ENCODE assay signal across 36 cellular contexts in genomic region chr4:130035391-130035790, GRCh38.
"Had no signal": no experiment of that assay in that cellular context is flagged by ENCODE, and none has a peak within 500 bp of the region (broad histone marks: within the 10 kb centered on the region; RNA-seq: fewer than 3 reads in every experiment).

No MANE protein-coding gene starts in this region.

- H3K27me3 ChIP-seq: adrenal gland, body of pancreas, esophagus muscularis mucosa, gastrocnemius medialis, heart left ventricle had no signal

- H3K9me3 ChIP-seq: adrenal gland, body of pancreas, esophagus muscularis mucosa, gastrocnemius medialis, heart left ventricle had no signal

- DNase-seq: activated CD4-positive, alpha-beta memory T cell treated with anti-CD3 and anti-CD28 coated beads for 36 hours; activated CD4-positive, alpha-beta T cell treated with anti-CD3 and anti-CD28 coated beads for 36 hours; activated CD4-positive, alpha-beta T cell treated with anti-CD3 and anti-CD28 coated beads, Interleukin-2, amount 10 ng/mL, durations not matched to agents 24 days and 14 days; activated CD4-positive, CD25-positive, alpha-beta regulatory T cell; activated CD4-positive, CD25-positive, alpha-beta regulatory T cell treated with anti-CD3 and anti-CD28 coated beads, Interleukin-2, amount 50 U/mL, for 72 hours; activated CD8-positive, alpha-beta memory T cell treated with anti-CD3 and anti-CD28 coated beads, Interleukin-2, amount 10 ng/mL, durations not matched to agents 7 days and 5 days; activated CD8-positive, alpha-beta memory T cell treated with anti-CD3 and anti-CD28 coated beads, Interleukin-2, amount 50 U/mL, for 4 hours; activated CD8-positive, alpha-beta T cell treated with anti-CD3 and anti-CD28 coated beads, Interleukin-2, amount 10 ng/mL, durations not matched to agents 7 days and 5 days; activated gamma-delta T cell; activated naive CD4-positive, alpha-beta T cell; activated naive CD4-positive, alpha-beta T cell treated with anti-CD3 and anti-CD28 coated beads, Interleukin-2, amount 50 U/mL, for 16 hours; activated T-cell treated with anti-CD3 and anti-CD28 coated beads, Interleukin-2, amount 50 U/mL, for 1 hour; activated T-cell treated with anti-CD3 and anti-CD28 coated beads, Interleukin-2, amount 50 U/mL, for 48 hours; adrenal gland; amygdala; aorta; body of pancreas; central memory CD4-positive, alpha-beta T cell; dermis blood vessel endothelial cell; effector CD4-positive, alpha-beta T cell; effector memory CD8-positive, alpha-beta T cell; erythroblast; foreskin fibroblast; gastrocnemius medialis; glutamatergic neuron; heart left ventricle; T-helper 1 cell; T-helper 17 cell; T1000 had no signal

- H3K27me3 Mint-ChIP-seq: activated CD4-positive, alpha-beta memory T cell treated with anti-CD3 and anti-CD28 coated beads for 36 hours; activated CD4-positive, alpha-beta T cell treated with anti-CD3 and anti-CD28 coated beads for 36 hours; activated CD4-positive, alpha-beta T cell treated with anti-CD3 and anti-CD28 coated beads, Interleukin-2, amount 10 ng/mL, durations not matched to agents 24 days and 14 days; activated CD8-positive, alpha-beta memory T cell treated with anti-CD3 and anti-CD28 coated beads, Interleukin-2, amount 10 ng/mL, durations not matched to agents 7 days and 5 days; activated naive CD8-positive, alpha-beta T cell; effector memory CD8-positive, alpha-beta T cell; T-helper 17 cell had no signal

- H3K36me3 ChIP-seq: adrenal gland, cardiac muscle cell, esophagus muscularis mucosa, gastrocnemius medialis, heart left ventricle had no signal

- H3K4me1 Mint-ChIP-seq: activated CD4-positive, alpha-beta T cell treated with anti-CD3 and anti-CD28 coated beads for 36 hours; activated CD4-positive, alpha-beta T cell treated with anti-CD3 and anti-CD28 coated beads, Interleukin-2, amount 10 ng/mL, durations not matched to agents 24 days and 14 days; activated CD8-positive, alpha-beta memory T cell treated with anti-CD3 and anti-CD28 coated beads, Interleukin-2, amount 10 ng/mL, durations not matched to agents 7 days and 5 days; T-helper 17 cell had no signal

- H3K9me3 Mint-ChIP-seq: activated CD4-positive, alpha-beta T cell treated with anti-CD3 and anti-CD28 coated beads, Interleukin-2, amount 10 ng/mL, durations not matched to agents 24 days and 14 days; activated T-helper 1 cell treated with anti-CD3 and anti-CD28 coated beads, Interleukin-12 subunit alpha, Interleukin-12 subunit beta, Interleukin-2, Interleukin-4 antibody, amounts not matched to agents 30 ng/mL and 10 ng/mL and 1 ng/mL, durations not matched to agents 14 hours and 24 hours and 36 hours; T-helper 2 cell treated with Interferon-gamma antibody and Interleukin-4, amounts not matched to agents 5 μg/mL and 100 μg/mL, for 36 hours had no signal

- H3K4me3 ChIP-seq: adrenal gland, body of pancreas, cardiac muscle cell, coronary artery, esophagus muscularis mucosa, gastrocnemius medialis, heart left ventricle had no signal

- H3K27ac Mint-ChIP-seq: activated CD4-positive, alpha-beta memory T cell treated with anti-CD3 and anti-CD28 coated beads for 36 hours; activated CD4-positive, alpha-beta T cell treated with anti-CD3 and anti-CD28 coated beads for 36 hours; activated CD4-positive, alpha-beta T cell treated with anti-CD3 and anti-CD28 coated beads, Interleukin-2, amount 10 ng/mL, durations not matched to agents 24 days and 14 days; activated CD8-positive, alpha-beta memory T cell treated with anti-CD3 and anti-CD28 coated beads, Interleukin-2, amount 10 ng/mL, durations not matched to agents 7 days and 5 days; activated CD8-positive, alpha-beta T cell treated with anti-CD3 and anti-CD28 coated beads, Interleukin-2, amount 10 ng/mL, durations not matched to agents 7 days and 5 days; activated naive CD8-positive, alpha-beta T cell; activated T-helper 1 cell treated with anti-CD3 and anti-CD28 coated beads, Interleukin-12 subunit alpha, Interleukin-12 subunit beta, Interleukin-2, Interleukin-4 antibody, amounts not matched to agents 30 ng/mL and 10 ng/mL and 1 ng/mL, durations not matched to agents 14 hours and 24 hours and 36 hours; activated T-helper 2 cell treated with anti-CD3 and anti-CD28 coated beads, Interferon-gamma antibody, Interleukin-2, Interleukin-4, amounts not matched to agents 10 μg/mL and 5 μg/mL and 100 μg/mL, durations not matched to agents 14 hours and 24 hours and 36 hours; effector memory CD8-positive, alpha-beta T cell; T-helper 17 cell; T-helper 2 cell treated with Interferon-gamma antibody and Interleukin-4, amounts not matched to agents 5 μg/mL and 100 μg/mL, for 36 hours had no signal

- H3K27ac ChIP-seq: adrenal gland, body of pancreas, cardiac muscle cell, coronary artery, esophagus muscularis mucosa, gastrocnemius medialis, heart left ventricle had no signal

- H3K4me3 Mint-ChIP-seq: activated CD4-positive, alpha-beta memory T cell treated with anti-CD3 and anti-CD28 coated beads for 36 hours; activated CD4-positive, alpha-beta T cell treated with anti-CD3 and anti-CD28 coated beads for 36 hours; activated CD4-positive, alpha-beta T cell treated with anti-CD3 and anti-CD28 coated beads, Interleukin-2, amount 10 ng/mL, durations not matched to agents 24 days and 14 days; activated CD8-positive, alpha-beta memory T cell treated with anti-CD3 and anti-CD28 coated beads, Interleukin-2, amount 10 ng/mL, durations not matched to agents 7 days and 5 days; activated CD8-positive, alpha-beta T cell treated with anti-CD3 and anti-CD28 coated beads, Interleukin-2, amount 10 ng/mL, durations not matched to agents 7 days and 5 days; activated naive CD8-positive, alpha-beta T cell; activated T-helper 1 cell treated with anti-CD3 and anti-CD28 coated beads, Interleukin-12 subunit alpha, Interleukin-12 subunit beta, Interleukin-2, Interleukin-4 antibody, amounts not matched to agents 30 ng/mL and 10 ng/mL and 1 ng/mL, durations not matched to agents 14 hours and 24 hours and 36 hours; effector memory CD8-positive, alpha-beta T cell; T-helper 17 cell; T-helper 2 cell treated with Interferon-gamma antibody and Interleukin-4, amounts not matched to agents 5 μg/mL and 100 μg/mL, for 36 hours had no signal

- H3K4me1 ChIP-seq: adrenal gland, body of pancreas, esophagus muscularis mucosa, gastrocnemius medialis, heart left ventricle had no signal

- H3K36me3 Mint-ChIP-seq: activated CD4-positive, alpha-beta memory T cell treated with anti-CD3 and anti-CD28 coated beads for 36 hours; activated CD8-positive, alpha-beta memory T cell treated with anti-CD3 and anti-CD28 coated beads, Interleukin-2, amount 10 ng/mL, durations not matched to agents 7 days and 5 days; activated naive CD8-positive, alpha-beta T cell had no signal
